15 cellular contexts compared by ENCODE assay signal in the genomic region with DNA sequence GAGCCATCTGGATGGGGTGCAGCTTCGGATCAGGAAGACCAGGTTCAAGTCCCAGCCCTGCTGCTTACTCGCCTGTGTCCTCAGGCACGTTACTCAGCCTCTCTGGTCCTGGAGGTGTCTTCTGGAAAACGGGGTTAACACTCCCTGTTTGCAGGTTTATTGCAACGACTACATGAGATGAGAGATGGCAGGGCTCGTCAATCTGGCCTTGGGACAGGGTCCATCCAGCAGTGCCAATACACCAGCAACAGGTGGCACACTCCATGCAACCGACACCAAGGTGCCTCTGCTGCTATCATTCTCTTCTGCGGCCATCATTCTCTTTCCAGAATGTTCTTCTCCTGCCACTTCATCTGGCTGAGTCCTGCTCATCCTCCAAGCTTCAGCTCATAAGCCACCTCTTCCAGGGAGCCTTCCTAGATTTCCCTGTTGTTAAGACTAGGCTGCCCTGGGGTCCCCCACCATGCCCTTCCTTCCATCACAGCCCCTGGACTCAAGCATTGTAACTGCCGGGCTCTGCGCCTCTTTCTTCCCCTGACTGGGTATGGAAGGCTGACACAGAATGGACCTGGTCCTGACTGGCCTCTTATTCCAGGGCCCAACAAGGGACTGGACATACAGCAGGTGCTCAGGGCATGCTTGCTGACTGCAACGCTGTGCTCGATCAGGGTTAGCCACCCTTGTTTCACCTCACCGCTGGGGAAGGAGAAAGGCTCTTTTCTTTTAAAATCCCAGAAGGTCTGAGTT.
DNase-seq lines count a peak whose midpoint lies in the region; ATAC-seq and TF ChIP-seq lines count a peak whose summit lies in the region.
"Had no signal": no experiment of that assay in that cellular context is flagged by ENCODE, and none has a peak within 500 bp of the region (broad histone marks: within the 10 kb centered on the region; RNA-seq: fewer than 3 reads in every experiment).

No MANE protein-coding gene starts in this region.

- peak overlapping the region; percentile 12 for H3K9ac ChIP-seq in NT2/D1 (ENCODE audit: insufficient read length, low read depth)
- H3K9ac ChIP-seq: KMS-11 had no signal

- intact Hi-C loops in tibial artery (cut with DNase I; ENCODE audit: low total_unique reads), result no loop called here

- no peaks in the 10 kb centered on the region for H3K36me3 ChIP-seq in NT2/D1 (ENCODE audit: insufficient read depth, insufficient read length, low read length)
- H3K36me3 ChIP-seq in tibial artery, result no peaks in the 10 kb centered on the region

- TF ChIP-seq POLR2A in erythroblast (IDR thresholded peaks at IDR 0.05; ENCODE audit: low read length), result no peak

- H3K4me3 ChIP-seq in NT2/D1 (ENCODE audit: insufficient read length, low read depth) (no peak overlapping the region), tibial artery (no peak overlapping the region)

- DNase-seq in activated naive CD4-positive, alpha-beta T cell treated with anti-CD3 and anti-CD28 coated beads, Interleukin-2, amount 50 U/mL, for 16 hours, result peak; percentile 1
- no peak for DNase-seq in activated naive CD4-positive, alpha-beta T cell treated with Interleukin-2 at 50 U/mL for 16 hours
- no peak for DNase-seq in NT2/D1 (ENCODE audit: low read depth, low spot score)
- peak; percentile 52 for DNase-seq in islet precursor cell
- peak; percentile 11 to 44 for DNase-seq in tibial artery
- DNase-seq in erythroblast (lab: John Stamatoyannopoulos, UW), result no peak
- no peak for DNase-seq in SKM-1 treated with dmso at 0.1 percent for 144 hours (lab: John Stamatoyannopoulos, UW; ENCODE audit: unreplicated experiment)
- DNase-seq: C1 segment of cervical spinal cord; NCI-H226; occipital lobe; PC-3; stimulated activated naive CD8-positive, alpha-beta T cell treated with anti-CD3 and anti-CD28 coated beads, Interleukin-15, amount 100 ng/mL, for 72 hours; trophoblast cell had no signal

- ATAC-seq in GM19452 (IDR thresholded peaks at IDR 0.05; ENCODE audit: unreplicated experiment), result no peak
- ATAC-seq: PC-3; stimulated activated naive CD8-positive, alpha-beta T cell treated with anti-CD3 and anti-CD28 coated beads, Interleukin-15, amount 100 ng/mL, for 72 hours had no signal

- no peak overlapping the region for H3K27ac ChIP-seq in tibial artery
- H3K27ac ChIP-seq: KMS-11 had no signal

- no peaks in the 10 kb centered on the region for H3K27me3 ChIP-seq in NT2/D1 (ENCODE audit: insufficient read depth, insufficient read length)
- H3K27me3 ChIP-seq in tibial artery, result peaks cover 0 to 37% of the 10 kb centered on the region in 2 donors

- H3K9me3 ChIP-seq in NT2/D1 (ENCODE audit: insufficient read depth, low read length) (no peaks in the 10 kb centered on the region), tibial artery (no peaks in the 10 kb centered on the region)

- peaks cover 27% of the 10 kb centered on the region for H3K4me1 ChIP-seq in NT2/D1 (ENCODE audit: insufficient read depth, insufficient read length)
- H3K4me1 ChIP-seq in tibial artery, result peaks cover 0 to 10% (median 0%) of the 10 kb centered on the region in 4 donors

- TF ChIP-seq CTCF in tibial artery (IDR thresholded peaks at IDR 0.05), result no peak

Comparison
In these comparisons a context has a peak if more than half of its experiments do, and no peak if none do; other contexts are left out.
1. DNase-seq: peak in activated naive CD4-positive, alpha-beta T cell treated with anti-CD3 and anti-CD28 coated beads, Interleukin-2, amount 50 U/mL, for 16 hours (single experiment), islet precursor cell (single experiment) and tibial artery (2 of 2); none in activated naive CD4-positive, alpha-beta T cell treated with Interleukin-2 at 50 U/mL for 16 hours (single experiment), NT2/D1 (single experiment), erythroblast (0 of 2) and SKM-1 treated with dmso at 0.1 percent for 144 hours (single experiment).